In genomic region chr19:50401505-50402450, GRCh38 we compare ENCODE assay signal across 17 cellular contexts. TPM values are rescaled to one million over a fixed set of nuclear protein-coding genes. Genes with fewer than 3 reads are reported as not detected.
DNase-seq lines count a peak whose midpoint lies in the region; ATAC-seq, FAIRE-seq and TF ChIP-seq lines count a peak whose summit lies in the region.
"Had no signal": no experiment of that assay in that cellular context is flagged by ENCODE, and none has a peak within 500 bp of the region (broad histone marks: within the 10 kb centered on the region; RNA-seq: fewer than 3 reads in every experiment).

No MANE protein-coding gene starts in this region.

- H3K9ac ChIP-seq in PC-3 (ENCODE audit: low read length) (no peak overlapping the region), H1 (replicated peaks in 1 of 4; ENCODE audit: extremely low read depth in 1 of 4, low read depth in 3 of 4, low read length in 3 of 4) (no peak overlapping the region; a peak in 1 of 7 replicates), mesendoderm (ENCODE audit: low read length) (no peak overlapping the region)
- H3K9ac ChIP-seq: GM23248 had no signal

- no peak; a peak in 1 of 4 replicates for TF ChIP-seq RAD21 in H1 (IDR thresholded peaks at IDR 0.05 in 1 of 2, conservative IDR thresholded peaks at IDR 0.05 in 1 of 2; ENCODE audit: low read depth in 2 of 2, low read length in 2 of 2)

- no peak overlapping the region for H3K27ac Mint-ChIP-seq in Caco-2 (ENCODE audit: unreplicated experiment)
- H3K27ac Mint-ChIP-seq: CD4-positive, alpha-beta T cell; T-helper 17 cell had no signal

- H3K4me1 ChIP-seq in Caco-2 = no peaks in the 10 kb centered on the region
- no peaks in the 10 kb centered on the region for H3K4me1 ChIP-seq in PC-3 (ENCODE audit: insufficient read depth, low read length)
- H3K4me1 ChIP-seq in H1 (replicated peaks in 1 of 4; ENCODE audit: control insufficient read depth in 3 of 4, insufficient read depth in 4 of 4, low read length in 3 of 4) = no peaks in the 10 kb centered on the region
- H3K4me1 ChIP-seq in tibial artery = no peaks in the 10 kb centered on the region
- no peaks in the 10 kb centered on the region for H3K4me1 ChIP-seq in mesendoderm (ENCODE audit: control insufficient read depth, low read depth, low read length)

- H3K27me3 ChIP-seq in Caco-2 (replicated peaks; ENCODE audit: control insufficient read depth, insufficient read depth, low read length) (no peaks in the 10 kb centered on the region), PC-3 (ENCODE audit: low read length) (no peaks in the 10 kb centered on the region), H1 (replicated peaks in 1 of 4; ENCODE audit: control insufficient read depth in 3 of 4, extremely low read depth in 1 of 4, insufficient read depth in 3 of 4, low read length in 3 of 4) (no peaks in the 10 kb centered on the region), tibial artery (no peaks in the 10 kb centered on the region), mesendoderm (ENCODE audit: insufficient read depth, low read length, poor library complexity) (no peaks in the 10 kb centered on the region)

- H2BK5ac ChIP-seq in H1 (ENCODE audit: low read depth, low read length) (0 out of 2 replicates have a peak overlapping the region, but pooled peaks have one; percentile 16), mesendoderm (ENCODE audit: low read length) (no peak overlapping the region)

- peaks cover 70% of the 10 kb centered on the region for H3K36me3 Mint-ChIP-seq in Caco-2 (ENCODE audit: insufficient read depth, unreplicated experiment)

- TF ChIP-seq CTCF in Caco-2 (IDR thresholded peaks at IDR 0.05; ENCODE audit: insufficient read depth in 1 of 2, low read depth in 1 of 2, low read length in 1 of 2, severe bottlenecking in 1 of 2, unreplicated experiment in 1 of 2) (no peak), GM12873 (IDR thresholded peaks at IDR 0.05; ENCODE audit: insufficient read depth, low read depth, low read length, missing control alignments) (peak; percentile 5), PC-3 (conservative IDR thresholded peaks at IDR 0.05; ENCODE audit: low read depth, low read length) (peak; percentile 37; the same call in 1 of the 2 replicates), H1 (IDR thresholded peaks at IDR 0.05; ENCODE audit: control extremely low read depth in 1 of 3, insufficient read depth in 1 of 3, low read depth in 1 of 3, low read length in 3 of 3) (peak in 2 of 3 experiments; percentile 6; a peak in 2 of 4 replicates), tibial artery (IDR thresholded peaks at IDR 0.05) (no peak)

- H2AK5ac ChIP-seq in H1 (ENCODE audit: low read depth, low read length) (no peak overlapping the region), mesendoderm (ENCODE audit: low read length) (no peak overlapping the region)

- H3K79me2 ChIP-seq in PC-3 (ENCODE audit: low read length) (no peaks in the 10 kb centered on the region), H1 (ENCODE audit: control insufficient read depth in 1 of 2, insufficient read depth in 2 of 2, low read length in 2 of 2) (peaks cover 0 to 4% of the 10 kb centered on the region in 2 experiments; a peak in 1 of 4 replicates), mesendoderm (ENCODE audit: control insufficient read depth, insufficient read depth, low read length) (no peaks in the 10 kb centered on the region)

- H3K27me3 Mint-ChIP-seq in Caco-2 (ENCODE audit: insufficient read depth, unreplicated experiment) = no peaks in the 10 kb centered on the region
- H3K27me3 Mint-ChIP-seq: CD4-positive, alpha-beta T cell; T-helper 17 cell had no signal

- peaks cover 8% of the 10 kb centered on the region for H3K4me1 Mint-ChIP-seq in Caco-2 (ENCODE audit: low read depth, unreplicated experiment)

- no peak overlapping the region for H4K91ac ChIP-seq in H1 (replicated peaks; ENCODE audit: insufficient read length, low read length)

- no peak overlapping the region for H3K18ac ChIP-seq in H1 (ENCODE audit: extremely low read depth, low read length)
- no peak overlapping the region for H3K18ac ChIP-seq in mesendoderm (ENCODE audit: low read length)

- H3K56ac ChIP-seq in H1 (replicated peaks; ENCODE audit: insufficient read length, low read depth, low read length) (no peak overlapping the region), mesendoderm (ENCODE audit: low read length) (no peak overlapping the region)

- no peak overlapping the region for H3K4me3 Mint-ChIP-seq in Caco-2 (ENCODE audit: unreplicated experiment)
- H3K4me3 Mint-ChIP-seq: CD4-positive, alpha-beta T cell; T-helper 17 cell had no signal

- ATAC-seq in PC-3 = no peak
- ATAC-seq: T-helper 17 cell had no signal

- H4K8ac ChIP-seq in H1 (ENCODE audit: extremely low read depth, insufficient read depth, low read length) (peak overlapping the region; percentile 46; the same call in 1 of the 2 replicates), mesendoderm (ENCODE audit: low read depth, low read length) (no peak overlapping the region)

- FAIRE-seq in H1 (lab: Jason Lieb, UNC) = no peak
- FAIRE-seq: GM12891 had no signal

- H3F3A ChIP-seq in PC-3 (ENCODE audit: low read length, unreplicated experiment) = no peaks in the 10 kb centered on the region

- H3K23ac ChIP-seq in H1 (ENCODE audit: insufficient read length) (no peak overlapping the region), mesendoderm (ENCODE audit: low read length) (no peak overlapping the region)

- intact Hi-C loops in Caco-2 (cut with micrococcal nuclease; ENCODE audit: unreplicated experiment) = no loop called here
- intact Hi-C loops in PC-3 (cut with micrococcal nuclease) = no loop called here
- intact Hi-C loops in tibial artery (cut with DNase I; ENCODE audit: low total_unique reads) = no loop called here

- 93% methylated on average over 33 of the region's 49 CpGs; no CpG with 5 or more reads in 1 of the 2 experiments for WGBS in H1 (ENCODE audit: extremely low coverage in 1 of 2, insufficient coverage in 1 of 2, insufficient read length in 1 of 2, insufficient replicate concordance in 2 of 2, low coverage in 1 of 2, low lambda C conversion rate in 2 of 2, missing lambda C conversion rate in 1 of 2), 2 experiments
- WGBS in mesendoderm (ENCODE audit: extremely low coverage, insufficient coverage, low lambda C conversion rate) = no CpG with 5 or more reads among the region's 49 CpGs

- no peak overlapping the region for H2BK15ac ChIP-seq in H1 (ENCODE audit: low read length)
- no peak overlapping the region for H2BK15ac ChIP-seq in mesendoderm (replicated peaks; ENCODE audit: low read depth)

- H4K20me1 ChIP-seq in PC-3 (ENCODE audit: low read length) (no peaks in the 10 kb centered on the region), H1 (replicated peaks in 1 of 2; ENCODE audit: control insufficient read depth in 1 of 2, insufficient read depth in 2 of 2, low read length in 2 of 2) (peaks cover 1 to 3% of the 10 kb centered on the region in 2 experiments)

- H3K4me2 ChIP-seq in PC-3 (ENCODE audit: low read length) = no peak overlapping the region
- H3K4me2 ChIP-seq in H1 (ENCODE audit: insufficient read depth in 1 of 2, low read depth in 2 of 2, low read length in 2 of 2) = no peak overlapping the region
- H3K4me2 ChIP-seq in mesendoderm (ENCODE audit: low read length) = no peak overlapping the region

- H2BK20ac ChIP-seq in H1 (ENCODE audit: low read length) = no peak overlapping the region

- H3K23me2 ChIP-seq in H1 (ENCODE audit: low read depth, low read length) = no peaks in the 10 kb centered on the region

- DNase-seq in Caco-2 (no peak), PC-3 (no peak), H1 (ENCODE audit: low read depth in 1 of 2, low spot score in 2 of 2) (no peak), tibial artery (no peak), mesendoderm (no peak), foreskin melanocyte (no peak), NCI-H1436 treated with DMSO at 0.1 percent for 48 hours (lab: John Stamatoyannopoulos, UW) (no peak)
- DNase-seq: ACHN; CD4-positive, alpha-beta T cell; GM23248; Karpas-422; NCI-H2029 treated with DMSO at 0.1 percent for 48 hours; NCI-H524; Right ventricle myocardium superior; T-helper 17 cell had no signal

- BruUV-seq in Caco-2 (replicated peaks; lab: Mats Ljungman, UMichigan) (TSS peak; percentile 46), PC-3 (replicated peaks; lab: Mats Ljungman, UMichigan) (no TSS peak)

- H2BK120ac ChIP-seq in H1 (replicated peaks; ENCODE audit: low read depth, low read length) (no peak overlapping the region), mesendoderm (ENCODE audit: low read depth, low read length) (no peak overlapping the region)

- H3K36me3 ChIP-seq in Caco-2 (ENCODE audit: control insufficient read depth, insufficient read depth, low read length) (peaks cover 5% of the 10 kb centered on the region; the same call in 1 of the 2 replicates), PC-3 (ENCODE audit: low read depth, low read length) (peaks cover 26% of the 10 kb centered on the region), H1 (ENCODE audit: control insufficient read depth in 2 of 4, insufficient read depth in 4 of 4, low read length in 3 of 4) (peaks cover 6 to 40% (median 24%) of the 10 kb centered on the region in 4 experiments), tibial artery (peaks cover 7 to 44% (median 20%) of the 10 kb centered on the region in 3 donors), mesendoderm (ENCODE audit: control insufficient read depth, insufficient read depth, low read length) (peaks cover 5% of the 10 kb centered on the region)

- H3K9me3 ChIP-seq in Caco-2 = no peaks in the 10 kb centered on the region
- H3K9me3 ChIP-seq in PC-3 (ENCODE audit: low read length) = no peaks in the 10 kb centered on the region
- no peaks in the 10 kb centered on the region for H3K9me3 ChIP-seq in H1 (ENCODE audit: insufficient read depth in 2 of 2, low read depth in 1 of 2, low read length in 1 of 2)
- H3K9me3 ChIP-seq in tibial artery = no peaks in the 10 kb centered on the region

- H4K5ac ChIP-seq in H1 (ENCODE audit: insufficient read length, low read depth, low read length) = no peak overlapping the region
- H4K5ac ChIP-seq in mesendoderm (ENCODE audit: low read length) = no peak overlapping the region

- no peak overlapping the region for H3K14ac ChIP-seq in H1 (ENCODE audit: insufficient read length)

- POLR2A ChIA-PET in Caco-2 (lab: Charles Lee) (no interaction called here), PC-3 (lab: Charles Lee; ENCODE audit: unreplicated experiment) (no interaction called here), H1 (lab: Charles Lee; ENCODE audit: partially characterized antibody) (interaction anchor here (0.7 to 2.3 kb wide), 5 partner anchors 16 to 26 kb away, joined by 3 to 15 read pairs (median 3); partner anchors contain the start of genes POLD1 and SPIB)

- no peak overlapping the region for H2BK12ac ChIP-seq in H1 (ENCODE audit: low read depth, low read length)

- peaks cover 3% of the 10 kb centered on the region; the same call in 1 of the 2 replicates for H3K79me1 ChIP-seq in H1 (ENCODE audit: low read depth, low read length)
- no peaks in the 10 kb centered on the region for H3K79me1 ChIP-seq in mesendoderm (ENCODE audit: low read length)

- CTCF ChIA-PET in Caco-2 (lab: Charles Lee) (no interaction called here), PC-3 (lab: Charles Lee) (no interaction called here), H1 (lab: Charles Lee; ENCODE audit: partially characterized antibody) (interaction anchor here (0.5 to 1.3 kb wide), 6 partner anchors 10 to 273 kb away, joined by 3 to 6 read pairs (median 4); no protein-coding TSS in a partner anchor)

- no peak for TF ChIP-seq EP300 in H1 (IDR thresholded peaks at IDR 0.05; ENCODE audit: borderline replicate concordance in 1 of 2, low read depth in 2 of 2, low read length in 2 of 2)

- TF ChIP-seq POLR2A in H1 (IDR thresholded peaks at IDR 0.05; ENCODE audit: control extremely low read depth in 1 of 2, low read depth in 2 of 2, low read length in 2 of 2) = no peak

- no peaks in the 10 kb centered on the region for H3K9me3 Mint-ChIP-seq in Caco-2 (ENCODE audit: unreplicated experiment)
- H3K9me3 Mint-ChIP-seq: CD4-positive, alpha-beta T cell had no signal

- H3K27ac ChIP-seq in PC-3 (ENCODE audit: low read length) = no peak overlapping the region
- H3K27ac ChIP-seq in H1 (ENCODE audit: low read depth, low read length) = no peak overlapping the region
- no peak overlapping the region for H3K27ac ChIP-seq in tibial artery
- H3K27ac ChIP-seq in mesendoderm (ENCODE audit: low read depth, low read length) = no peak overlapping the region
- H3K27ac ChIP-seq: GM23248 had no signal

- H3K4me3 ChIP-seq in Caco-2 (ENCODE audit: low read depth, low read length) = no peak overlapping the region
- H3K4me3 ChIP-seq in PC-3 (ENCODE audit: low read length) = no peak overlapping the region
- H3K4me3 ChIP-seq in H1 (ENCODE audit: extremely low read depth in 1 of 4, insufficient read depth in 2 of 4, low read depth in 3 of 4, low read length in 4 of 4) = no peak overlapping the region
- no peak overlapping the region for H3K4me3 ChIP-seq in tibial artery
- H3K4me3 ChIP-seq in mesendoderm (ENCODE audit: low read length) = no peak overlapping the region
- H3K4me3 ChIP-seq: GM23248 had no signal

- no peak overlapping the region for H2AFZ ChIP-seq in PC-3 (ENCODE audit: low read length)
- no peak overlapping the region for H2AFZ ChIP-seq in H1 (ENCODE audit: low read length)
- H2AFZ ChIP-seq: GM23248 had no signal

- H3K4ac ChIP-seq in H1 (replicated peaks; ENCODE audit: insufficient read length, low read depth, low read length) = no peak overlapping the region
- no peak overlapping the region for H3K4ac ChIP-seq in mesendoderm (ENCODE audit: low read depth, low read length)

- no peaks in the 10 kb centered on the region for H3K9me2 ChIP-seq in PC-3 (replicated peaks; ENCODE audit: low read length)

RNA-seq across cellular contexts. Expression of gene SPIB, which starts 17.0 kb away (rescaled TPM):
- total RNA-seq in Caco-2 (2022) = 0.50 and 0.51 TPM in 2 replicates
- total RNA-seq in PC-3 (2014; rRNA removed) = not detected in 2 replicates
- 9.6 and 11.1 TPM in 2 replicates for total RNA-seq in H1 (2021; fragmentation: NEBNext Ultra II Directional; extraction: Animal tissue kit (Norgen Biotek cat#: 25700))
- polyA plus RNA-seq in H1 (2011; rRNA removed) = 11.8 and 17.4 TPM in 2 replicates
- 6.7 TPM for polyA plus RNA-seq in H1 (2011; cell fraction: cytosol; rRNA removed)
- polyA plus RNA-seq in H1 (2011; cell fraction: nucleus; rRNA removed) = 11.2 TPM
- 6.5 to 13.3 TPM (median 10.4 TPM) in 4 replicates for polyA plus RNA-seq in H1 (2012, experiment 1 of 2)
- 7.3 TPM for polyA plus RNA-seq in H1 (2012, experiment 2 of 2)
- polyA plus RNA-seq in H1 (2013, experiment 1 of 2) = 13.0 TPM
- polyA plus RNA-seq in H1 (2013, experiment 2 of 2) = 14.7 TPM
- polyA minus RNA-seq in H1 (2011; rRNA and poly(A)+ RNA removed) = 3.5 and 5.2 TPM in 2 replicates
- polyA minus RNA-seq in H1 (2011; cell fraction: cytosol; rRNA and poly(A)+ RNA removed) = 3.7 TPM
- 2.6 TPM for polyA minus RNA-seq in H1 (2011; cell fraction: nucleus; rRNA and poly(A)+ RNA removed)
- 8.3 TPM for polyA plus RNA-seq in mesendoderm (2013, experiment 1 of 2)
- polyA plus RNA-seq in mesendoderm (2013, experiment 2 of 2) = 8.4 TPM
- total RNA-seq: GM23248, Right ventricle myocardium superior had no signal
- polyA plus RNA-seq: GM23248 had no signal

RNA-seq across cellular contexts. Expression of gene POLD1, which starts 17.6 kb away (rescaled TPM):
- total RNA-seq in Caco-2 (2022) (128 TPM in 2 replicates), PC-3 (2014; rRNA removed) (165 and 210 TPM in 2 replicates)
- 141 and 149 TPM in 2 replicates for total RNA-seq in H1 (2021; fragmentation: NEBNext Ultra II Directional; extraction: Animal tissue kit (Norgen Biotek cat#: 25700))
- 142 and 191 TPM in 2 replicates for polyA plus RNA-seq in H1 (2011; rRNA removed)
- 136 TPM for polyA plus RNA-seq in H1 (2011; cell fraction: cytosol; rRNA removed)
- polyA plus RNA-seq in H1 (2011; cell fraction: nucleus; rRNA removed) = 435 TPM
- 86.1 to 170 TPM (median 149 TPM) in 4 replicates for polyA plus RNA-seq in H1 (2012, experiment 1 of 2)
- polyA plus RNA-seq in H1 (2012, experiment 2 of 2) = 109 TPM
- polyA plus RNA-seq in H1 (2013, experiment 1 of 2) = 81.0 TPM
- polyA plus RNA-seq in H1 (2013, experiment 2 of 2) = 72.1 TPM
- 57.8 and 65.0 TPM in 2 replicates for polyA minus RNA-seq in H1 (2011; rRNA and poly(A)+ RNA removed)
- polyA minus RNA-seq in H1 (2011; cell fraction: cytosol; rRNA and poly(A)+ RNA removed) = 137 TPM
- 137 TPM for polyA minus RNA-seq in H1 (2011; cell fraction: nucleus; rRNA and poly(A)+ RNA removed)
- 57.2 TPM for polyA plus RNA-seq in mesendoderm (2013, experiment 1 of 2)
- polyA plus RNA-seq in mesendoderm (2013, experiment 2 of 2) = 57.3 TPM

RNA-seq across cellular contexts. Expression of gene NR1H2, which starts 25.5 kb away (rescaled TPM):
- total RNA-seq in Caco-2 (2022) (38.3 and 40.3 TPM in 2 replicates), PC-3 (2014; rRNA removed) (130 and 152 TPM in 2 replicates)
- 40.3 and 41.4 TPM in 2 replicates for total RNA-seq in H1 (2021; fragmentation: NEBNext Ultra II Directional; extraction: Animal tissue kit (Norgen Biotek cat#: 25700))
- 47.5 and 61.5 TPM in 2 replicates for polyA plus RNA-seq in H1 (2011; rRNA removed)
- 43.0 TPM for polyA plus RNA-seq in H1 (2011; cell fraction: cytosol; rRNA removed)
- polyA plus RNA-seq in H1 (2011; cell fraction: nucleus; rRNA removed) = 70.3 TPM
- polyA plus RNA-seq in H1 (2012, experiment 1 of 2) = 22.3 to 39.2 TPM (median 34.3 TPM) in 4 replicates
- polyA plus RNA-seq in H1 (2012, experiment 2 of 2) = 33.5 TPM
- polyA plus RNA-seq in H1 (2013, experiment 1 of 2) = 19.2 TPM
- polyA plus RNA-seq in H1 (2013, experiment 2 of 2) = 18.0 TPM
- polyA minus RNA-seq in H1 (2011; rRNA and poly(A)+ RNA removed) = 20.3 and 22.8 TPM in 2 replicates
- 21.5 TPM for polyA minus RNA-seq in H1 (2011; cell fraction: cytosol; rRNA and poly(A)+ RNA removed)
- polyA minus RNA-seq in H1 (2011; cell fraction: nucleus; rRNA and poly(A)+ RNA removed) = 25.5 TPM
- polyA plus RNA-seq in mesendoderm (2013, experiment 1 of 2) = 19.2 TPM
- 19.3 TPM for polyA plus RNA-seq in mesendoderm (2013, experiment 2 of 2)

RNA-seq across cellular contexts. Expression of gene MYBPC2, which starts 30.9 kb away (rescaled TPM):
- 0.91 and 1.6 TPM in 2 replicates for total RNA-seq in Caco-2 (2022)
- total RNA-seq in PC-3 (2014; rRNA removed) = not detected in 2 replicates
- 3.1 and 4.1 TPM in 2 replicates for total RNA-seq in H1 (2021; fragmentation: NEBNext Ultra II Directional; extraction: Animal tissue kit (Norgen Biotek cat#: 25700))
- 1.8 and 2.7 TPM in 2 replicates for polyA plus RNA-seq in H1 (2011; rRNA removed)
- polyA plus RNA-seq in H1 (2011; cell fraction: cytosol; rRNA removed) = 3.3 TPM
- 8.8 TPM for polyA plus RNA-seq in H1 (2011; cell fraction: nucleus; rRNA removed)
- 1.9 to 7.3 TPM (median 5.3 TPM) in 4 replicates for polyA plus RNA-seq in H1 (2012, experiment 1 of 2)
- 1.5 TPM for polyA plus RNA-seq in H1 (2012, experiment 2 of 2)
- polyA plus RNA-seq in H1 (2013, experiment 1 of 2) = 2.8 TPM
- 3.1 TPM for polyA plus RNA-seq in H1 (2013, experiment 2 of 2)
- polyA minus RNA-seq in H1 (2011; rRNA and poly(A)+ RNA removed) = 2.0 and 2.5 TPM in 2 replicates
- polyA minus RNA-seq in H1 (2011; cell fraction: cytosol; rRNA and poly(A)+ RNA removed) = 1.3 TPM
- 2.8 TPM for polyA minus RNA-seq in H1 (2011; cell fraction: nucleus; rRNA and poly(A)+ RNA removed)
- 1.5 TPM for polyA plus RNA-seq in mesendoderm (2013, experiment 1 of 2)
- 1.4 TPM for polyA plus RNA-seq in mesendoderm (2013, experiment 2 of 2)
- total RNA-seq: GM23248, Right ventricle myocardium superior had no signal
- polyA plus RNA-seq: GM23248 had no signal

RNA-seq across cellular contexts. Expression of gene NAPSA, which starts 36.3 kb away (rescaled TPM):
- 1.2 and 1.6 TPM in 2 replicates for total RNA-seq in Caco-2 (2022)
- total RNA-seq in PC-3 (2014; rRNA removed) = 1.2 and 3.0 TPM in 2 replicates
- 0.71 and 1.1 TPM in 2 replicates for total RNA-seq in H1 (2021; fragmentation: NEBNext Ultra II Directional; extraction: Animal tissue kit (Norgen Biotek cat#: 25700))
- polyA plus RNA-seq in H1 (2011; rRNA removed) = 0.73 and 0.93 TPM in 2 replicates
- 0.89 TPM for polyA plus RNA-seq in H1 (2011; cell fraction: cytosol; rRNA removed)
- 3.3 TPM for polyA plus RNA-seq in H1 (2011; cell fraction: nucleus; rRNA removed)
- polyA plus RNA-seq in H1 (2012, experiment 1 of 2) = 0.40 to 1.0 TPM (median 0.84 TPM) in 4 replicates
- polyA plus RNA-seq in H1 (2012, experiment 2 of 2) = 0.72 TPM
- polyA plus RNA-seq in H1 (2013, experiment 1 of 2) = 0.71 TPM
- 0.63 TPM for polyA plus RNA-seq in H1 (2013, experiment 2 of 2)
- 0.15 and 0.35 TPM in 2 replicates for polyA minus RNA-seq in H1 (2011; rRNA and poly(A)+ RNA removed)
- 0.73 TPM for polyA minus RNA-seq in H1 (2011; cell fraction: cytosol; rRNA and poly(A)+ RNA removed)
- polyA minus RNA-seq in H1 (2011; cell fraction: nucleus; rRNA and poly(A)+ RNA removed) = 1.00 TPM
- polyA plus RNA-seq in mesendoderm (2013, experiment 1 of 2) = 0.17 TPM
- 0.10 TPM for polyA plus RNA-seq in mesendoderm (2013, experiment 2 of 2)

Comparison
In these comparisons a context has a peak if more than half of its experiments do, and no peak if none do; other contexts are left out.
1. CTCF ChIP-seq: peak in GM12873 (single experiment), PC-3 (single experiment) and H1 (2 of 3); none in Caco-2 (0 of 2) and tibial artery (0 of 2).